8 cellular contexts compared by ENCODE assay signal in genomic region chr1:26280333-26281042, GRCh38. TPM values are rescaled to one million over a fixed set of nuclear protein-coding genes. Genes with fewer than 3 reads are reported as not detected.
DNase-seq lines count a peak whose midpoint lies in the region; ATAC-seq and TF ChIP-seq lines count a peak whose summit lies in the region.

No MANE protein-coding gene starts in this region.

- H3K4me1 ChIP-seq in cardiac muscle cell (ENCODE audit: low read depth) = peaks cover 13% of the 10 kb centered on the region
- H3K4me1 ChIP-seq in RWPE2 (ENCODE audit: insufficient read depth, poor library complexity, severe bottlenecking) = peaks cover 50% of the 10 kb centered on the region
- H3K4me1 ChIP-seq in muscle layer of duodenum (ENCODE audit: control insufficient read depth in 1 of 2, insufficient read depth in 2 of 2, low read length in 2 of 2) = peaks cover 44 to 57% of the 10 kb centered on the region in 2 donors

- TF ChIP-seq CTCF in cardiac muscle cell (IDR thresholded peaks at IDR 0.05; ENCODE audit: low read depth, low read length) = no peak
- TF ChIP-seq CTCF in RWPE2 (IDR thresholded peaks at IDR 0.05; ENCODE audit: poor library complexity, severe bottlenecking) = no peak

- H3K27ac ChIP-seq in cardiac muscle cell (no peak overlapping the region), RWPE2 (ENCODE audit: poor library complexity, severe bottlenecking) (peak overlapping the region; percentile 91), muscle layer of duodenum (ENCODE audit: low read length) (peak overlapping the region; percentile 77)

- H3K4me3 ChIP-seq in cardiac muscle cell (peak overlapping the region; percentile 84), RWPE2 (ENCODE audit: severe bottlenecking) (peak overlapping the region; percentile 57), muscle layer of duodenum (ENCODE audit: low read depth in 1 of 2, low read length in 2 of 2) (peak overlapping the region; percentile 65 to 70)

- H3K36me3 ChIP-seq in cardiac muscle cell (peaks cover 17% of the 10 kb centered on the region), RWPE2 (ENCODE audit: low read depth) (peaks cover 28% of the 10 kb centered on the region), muscle layer of duodenum (ENCODE audit: control insufficient read depth in 1 of 2, insufficient read depth in 2 of 2, low read length in 2 of 2) (peaks cover 0 to 11% of the 10 kb centered on the region in 2 donors)

- DNase-seq in cardiac muscle cell (ENCODE audit: low read depth in 1 of 2, low spot score in 1 of 2) (no peak), Right ventricle myocardium superior (no peak), RWPE2 (ENCODE audit: low spot score) (peak; percentile 56), ecto neural progenitor cell (ENCODE audit: low spot score) (peak; percentile 66), DMS153 treated with DMSO at 0.1 percent for 48 hours (lab: John Stamatoyannopoulos, UW; ENCODE audit: unreplicated experiment) (no peak), NCI-H2196 (lab: John Stamatoyannopoulos, UW; ENCODE audit: unreplicated experiment) (no peak), NAMALWA (ENCODE audit: low spot score) (no peak)

- intact Hi-C loops in Right ventricle myocardium superior (cut with DNase I) = loop anchor here (10.0 kb wide), 1 partner anchor 84 kb away; no protein-coding TSS in a partner anchor

- H3K27me3 ChIP-seq in cardiac muscle cell (no peaks in the 10 kb centered on the region), RWPE2 (ENCODE audit: insufficient read depth, poor library complexity, severe bottlenecking) (no peaks in the 10 kb centered on the region), muscle layer of duodenum (ENCODE audit: low read depth, low read length) (no peaks in the 10 kb centered on the region)

- no peak for ATAC-seq in Right ventricle myocardium superior (ENCODE audit: poor library complexity)
- ATAC-seq in RWPE2 (ENCODE audit: low read depth) = 0 out of 3 replicates have a peak, but pooled peaks have one; percentile 2

- H3K9me3 ChIP-seq in cardiac muscle cell (ENCODE audit: low read depth) (no peaks in the 10 kb centered on the region), RWPE2 (ENCODE audit: severe bottlenecking) (no peaks in the 10 kb centered on the region), muscle layer of duodenum (ENCODE audit: control insufficient read depth in 1 of 2, low read length in 2 of 2) (no peaks in the 10 kb centered on the region)

RNA-seq across cellular contexts. Expression of gene SH3BGRL3, which starts 0.6 kb away (rescaled TPM):
- total RNA-seq in cardiac muscle cell = 23.0 and 32.9 TPM in 2 replicates
- polyA plus RNA-seq in cardiac muscle cell = 93.4 and 119 TPM in 2 replicates
- 33.9 TPM for total RNA-seq in Right ventricle myocardium superior

RNA-seq across cellular contexts. Expression of gene UBXN11, which starts 25.9 kb away (rescaled TPM):
- total RNA-seq in cardiac muscle cell = 13.8 and 21.1 TPM in 2 replicates
- 40.1 and 41.3 TPM in 2 replicates for polyA plus RNA-seq in cardiac muscle cell
- total RNA-seq in Right ventricle myocardium superior = 8.3 TPM

RNA-seq across cellular contexts. Expression of gene CD52, which starts 37.3 kb away (rescaled TPM):
- not detected in 2 replicates for total RNA-seq in cardiac muscle cell
- 2.0 and 3.3 TPM in 2 replicates for polyA plus RNA-seq in cardiac muscle cell
- total RNA-seq in Right ventricle myocardium superior = 4.4 TPM

RNA-seq across cellular contexts. Expression of gene CEP85, which starts 46.5 kb away (rescaled TPM):
- total RNA-seq in cardiac muscle cell = 32.7 and 33.2 TPM in 2 replicates
- polyA plus RNA-seq in cardiac muscle cell = 22.9 and 28.8 TPM in 2 replicates
- 82.5 TPM for total RNA-seq in Right ventricle myocardium superior

Comparison
In these comparisons a context has a peak if more than half of its experiments do, and no peak if none do; other contexts are left out.
1. DNase-seq: peak in RWPE2 (single experiment) and ecto neural progenitor cell (single experiment); none in cardiac muscle cell (0 of 2), Right ventricle myocardium superior (single experiment), DMS153 treated with DMSO at 0.1 percent for 48 hours (single experiment), NCI-H2196 (single experiment) and NAMALWA (single experiment).
2. Peak in every context shown above with its lines, with median percentiles within 50 percentile points of each other: H3K4me3 ChIP-seq.